ENCODE assay signal across 16 cellular contexts in the genomic region with DNA sequence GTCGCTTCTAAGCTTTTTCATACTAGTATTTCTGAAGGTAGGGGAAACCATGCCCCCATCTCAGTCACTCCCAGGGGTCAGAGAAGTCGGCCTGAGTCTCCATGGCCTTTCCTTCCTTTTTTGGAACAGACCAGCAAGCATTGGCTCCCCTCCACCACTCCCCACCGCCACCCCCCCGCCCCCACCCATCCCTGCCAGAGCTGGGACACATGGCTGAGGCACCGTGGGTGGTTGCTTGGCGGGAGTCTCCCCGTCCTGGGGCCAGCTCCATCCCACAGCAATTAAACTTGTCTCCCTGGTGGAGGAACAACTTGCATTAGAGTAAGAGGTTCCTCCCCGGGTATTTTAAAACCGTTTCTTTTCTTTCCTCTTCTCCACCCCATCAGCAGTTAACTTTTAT.
DNase-seq lines count a peak whose midpoint lies in the region; ATAC-seq, FAIRE-seq and TF ChIP-seq lines count a peak whose summit lies in the region.
"Had no signal": no experiment of that assay in that cellular context is flagged by ENCODE, and none has a peak within 500 bp of the region (broad histone marks: within the 10 kb centered on the region; RNA-seq: fewer than 3 reads in every experiment).

No MANE protein-coding gene starts in this region.

- no TSS peak for BruUV-seq in HepG2 (replicated peaks; lab: Mats Ljungman, UMichigan)

- H3K4me3 ChIP-seq in HepG2 (replicated peaks in 1 of 3; ENCODE audit: insufficient read depth in 1 of 3, low read depth in 2 of 3, low read length in 3 of 3) (no peak overlapping the region), right lobe of liver (no peak overlapping the region), fibroblast of lung (replicated peaks in 1 of 4; ENCODE audit: control extremely low read depth in 1 of 4, insufficient read depth in 1 of 4, low read depth in 3 of 4, low read length in 4 of 4) (no peak overlapping the region), MM.1S (ENCODE audit: low read length) (no peak overlapping the region)
- H3K4me3 ChIP-seq: A549, SJSA1 had no signal

- H3K27me3 ChIP-seq in HepG2 (ENCODE audit: control insufficient read depth in 1 of 2, insufficient read depth in 2 of 2, low read length in 2 of 2) (no peaks in the 10 kb centered on the region), right lobe of liver (no peaks in the 10 kb centered on the region), fibroblast of lung (ENCODE audit: control insufficient read depth, insufficient read depth, low read length) (no peaks in the 10 kb centered on the region), MM.1S (replicated peaks; ENCODE audit: insufficient read depth, low read length) (no peaks in the 10 kb centered on the region)
- H3K27me3 ChIP-seq: SJSA1 had no signal

- no peaks in the 10 kb centered on the region for H3K36me3 Mint-ChIP-seq in activated naive CD8-positive, alpha-beta T cell treated with anti-CD3 and anti-CD28 coated beads for 36 hours
- H3K36me3 Mint-ChIP-seq in activated T-helper 17 cell treated with anti-CD3 and anti-CD28 coated beads, Interleukin-2, amount 50 U/mL, for 72 hours (ENCODE audit: low read depth): no peaks in the 10 kb centered on the region

- no peaks in the 10 kb centered on the region for H3K79me2 ChIP-seq in HepG2 (ENCODE audit: insufficient read depth, low read length)
- H3K79me2 ChIP-seq in fibroblast of lung (ENCODE audit: control insufficient read depth, insufficient read depth, low read length): no peaks in the 10 kb centered on the region
- no peaks in the 10 kb centered on the region for H3K79me2 ChIP-seq in MM.1S (ENCODE audit: low read length)

- ATAC-seq in HepG2 (no peak), right lobe of liver (no peak)
- ATAC-seq in activated T-helper 17 cell treated with anti-CD3 and anti-CD28 coated beads, Interleukin-2, amount 50 U/mL, for 72 hours (replicated peaks): no peak
- ATAC-seq: A549 had no signal

- H3K9me3 Mint-ChIP-seq in activated naive CD8-positive, alpha-beta T cell treated with anti-CD3 and anti-CD28 coated beads for 36 hours: no peaks in the 10 kb centered on the region
- H3K9me3 Mint-ChIP-seq in activated T-helper 17 cell treated with anti-CD3 and anti-CD28 coated beads, Interleukin-2, amount 50 U/mL, for 72 hours: no peaks in the 10 kb centered on the region
- H3K9me3 Mint-ChIP-seq: HFFc6, IgD-negative memory B cell had no signal

- FAIRE-seq in HepG2 (lab: Jason Lieb, UNC): no peak
- FAIRE-seq: A549, GM12891, GM19239 had no signal

- H3K9ac ChIP-seq in HepG2 (ENCODE audit: insufficient read depth, low read depth, low read length): no peak overlapping the region
- H3K9ac ChIP-seq in fibroblast of lung (ENCODE audit: insufficient read depth, low read length): no peak overlapping the region
- H3K9ac ChIP-seq in MM.1S (ENCODE audit: low read length): no peak overlapping the region

- TF ChIP-seq EP300 in HepG2 (IDR thresholded peaks at IDR 0.05; ENCODE audit: low read depth in 2 of 2, low read length in 2 of 2) (no peak), HepG2 (CRISPR knock-in tag; IDR thresholded peaks at IDR 0.05; ENCODE audit: borderline replicate concordance) (no peak)

- H3F3A ChIP-seq in MM.1S (ENCODE audit: insufficient read depth, low read length): no peaks in the 10 kb centered on the region

- H3K4me3 Mint-ChIP-seq in activated naive CD8-positive, alpha-beta T cell treated with anti-CD3 and anti-CD28 coated beads for 36 hours: no peak overlapping the region
- no peak overlapping the region for H3K4me3 Mint-ChIP-seq in activated T-helper 17 cell treated with anti-CD3 and anti-CD28 coated beads, Interleukin-2, amount 50 U/mL, for 72 hours
- H3K4me3 Mint-ChIP-seq: HFFc6, IgD-negative memory B cell had no signal

- WGBS in HepG2 (ENCODE audit: low lambda C conversion rate): 22% methylated on average over 8 of the region's 9 CpGs
- WGBS in right lobe of liver (ENCODE audit: insufficient coverage, low coverage, low lambda C conversion rate, missing lambda C conversion rate): 56% methylated on average over 7 of the region's 9 CpGs

- peak overlapping the region; percentile 89 for H2AFZ ChIP-seq in HepG2 (ENCODE audit: low read length)
- peak overlapping the region; percentile 23 for H2AFZ ChIP-seq in fibroblast of lung (ENCODE audit: low read length)
- no peak overlapping the region for H2AFZ ChIP-seq in MM.1S (ENCODE audit: low read length)

- H3K9me2 ChIP-seq in MM.1S (replicated peaks; ENCODE audit: insufficient read depth, low read length): no peaks in the 10 kb centered on the region

- TF ChIP-seq CTCF in HepG2 (CRISPR knock-in tag; IDR thresholded peaks at IDR 0.05) (no peak), right lobe of liver (IDR thresholded peaks at IDR 0.05) (no peak), fibroblast of lung (conservative IDR thresholded peaks at IDR 0.05 in 1 of 2, IDR thresholded peaks at IDR 0.05 in 1 of 2; ENCODE audit: low read depth in 1 of 2, low read length in 2 of 2) (no peak), MM.1S (IDR thresholded peaks at IDR 0.05; ENCODE audit: low read length) (no peak)

- no peak for DNase-seq in HepG2 (ENCODE audit: low spot score)
- DNase-seq in right lobe of liver: no peak
- DNase-seq in NCI-H69 (lab: John Stamatoyannopoulos, UW): peak; percentile 84
- DNase-seq in fibroblast of lung (ENCODE audit: low read depth in 2 of 2): no peak
- no peak for DNase-seq in activated naive CD8-positive, alpha-beta T cell treated with anti-CD3 and anti-CD28 coated beads for 36 hours
- no peak for DNase-seq in stimulated activated CD4-positive, alpha-beta T cell treated with anti-CD3 and anti-CD28 coated beads, Interleukin-12 subunit alpha, Interleukin-12 subunit beta, amount 100 ng/mL, for 4 hours
- no peak for DNase-seq in MM.1S
- DNase-seq: Caco-2, HFFc6, SW 1271 had no signal

- H4K20me1 ChIP-seq in HepG2 (ENCODE audit: insufficient read depth, low read length) (no peaks in the 10 kb centered on the region), fibroblast of lung (ENCODE audit: control insufficient read depth, extremely low read depth, insufficient read depth, low read length) (no peaks in the 10 kb centered on the region), MM.1S (ENCODE audit: insufficient read depth, low read length) (no peaks in the 10 kb centered on the region)

- POLR2A ChIA-PET in HepG2 (lab: Yijun Ruan, JAX): no interaction called here

- TF ChIP-seq POLR2A in HepG2 (IDR thresholded peaks at IDR 0.05; ENCODE audit: insufficient read depth in 1 of 2, low read depth in 2 of 2, low read length in 2 of 2) (no peak), right lobe of liver (IDR thresholded peaks at IDR 0.05) (no peak)

- H3K27ac ChIP-seq in HepG2 (ENCODE audit: extremely low read length, insufficient read depth, low read length): no peak overlapping the region
- H3K27ac ChIP-seq in right lobe of liver: no peak overlapping the region
- H3K27ac ChIP-seq in fibroblast of lung (ENCODE audit: insufficient read depth, low read length): no peak overlapping the region
- no peak overlapping the region for H3K27ac ChIP-seq in MM.1S (ENCODE audit: low read length)
- H3K27ac ChIP-seq: A549, SJSA1 had no signal

- H3K4me2 ChIP-seq in HepG2 (ENCODE audit: low read depth, low read length) (peak overlapping the region; percentile 31; the same call in 1 of the 2 replicates), fibroblast of lung (ENCODE audit: extremely low read depth, insufficient read depth, low read length) (no peak overlapping the region), MM.1S (ENCODE audit: low read depth, low read length) (no peak overlapping the region)
- H3K4me2 ChIP-seq: A549 had no signal

- CTCF ChIA-PET in HepG2 (lab: Yijun Ruan, JAX; ENCODE audit: low intra/inter-chr PET ratio, low total read pairs): no interaction called here

- no peak overlapping the region for H3K27ac Mint-ChIP-seq in activated naive CD8-positive, alpha-beta T cell treated with anti-CD3 and anti-CD28 coated beads for 36 hours
- H3K27ac Mint-ChIP-seq in activated T-helper 17 cell treated with anti-CD3 and anti-CD28 coated beads, Interleukin-2, amount 50 U/mL, for 72 hours: no peak overlapping the region
- H3K27ac Mint-ChIP-seq: HFFc6, IgD-negative memory B cell had no signal

- H3K4me1 ChIP-seq in HepG2 (ENCODE audit: insufficient read depth, low read length) (no peaks in the 10 kb centered on the region), right lobe of liver (no peaks in the 10 kb centered on the region), fibroblast of lung (ENCODE audit: control insufficient read depth, extremely low read depth, insufficient read depth, low read length) (no peaks in the 10 kb centered on the region), MM.1S (ENCODE audit: low read length) (no peaks in the 10 kb centered on the region)
- H3K4me1 ChIP-seq: A549, Caco-2, SJSA1 had no signal

- peaks cover 4% of the 10 kb centered on the region for H3K27me3 Mint-ChIP-seq in activated naive CD8-positive, alpha-beta T cell treated with anti-CD3 and anti-CD28 coated beads for 36 hours
- H3K27me3 Mint-ChIP-seq in activated T-helper 17 cell treated with anti-CD3 and anti-CD28 coated beads, Interleukin-2, amount 50 U/mL, for 72 hours: no peaks in the 10 kb centered on the region
- H3K27me3 Mint-ChIP-seq: IgD-negative memory B cell had no signal

- H3K9me3 ChIP-seq in HepG2 (ENCODE audit: low read length): no peaks in the 10 kb centered on the region
- no peaks in the 10 kb centered on the region for H3K9me3 ChIP-seq in right lobe of liver
- no peaks in the 10 kb centered on the region for H3K9me3 ChIP-seq in fibroblast of lung (ENCODE audit: control insufficient read depth, insufficient read depth, low read depth, low read length)
- no peaks in the 10 kb centered on the region for H3K9me3 ChIP-seq in MM.1S (replicated peaks; ENCODE audit: insufficient read depth, low read length)
- H3K9me3 ChIP-seq: A549, Caco-2, SJSA1 had no signal

- H3K4me1 Mint-ChIP-seq in activated naive CD8-positive, alpha-beta T cell treated with anti-CD3 and anti-CD28 coated beads for 36 hours: no peaks in the 10 kb centered on the region
- H3K4me1 Mint-ChIP-seq in activated T-helper 17 cell treated with anti-CD3 and anti-CD28 coated beads, Interleukin-2, amount 50 U/mL, for 72 hours: no peaks in the 10 kb centered on the region
- H3K4me1 Mint-ChIP-seq: IgD-negative memory B cell had no signal

- intact Hi-C loops in HepG2 (cut with micrococcal nuclease; ENCODE audit: unreplicated experiment): loop anchor here (5.0 kb wide), 1 partner anchor 187 kb away; no protein-coding TSS in a partner anchor
- intact Hi-C loops in right lobe of liver (cut with DNase I): no loop called here

- TF ChIP-seq RAD21 in HepG2 (CRISPR knock-in tag; IDR thresholded peaks at IDR 0.05): no peak

- H3K36me3 ChIP-seq in HepG2 (replicated peaks in 1 of 2; ENCODE audit: control insufficient read depth in 1 of 2, insufficient read depth in 2 of 2, low read length in 2 of 2) (no peaks in the 10 kb centered on the region), right lobe of liver (no peaks in the 10 kb centered on the region), fibroblast of lung (ENCODE audit: control insufficient read depth, insufficient read depth, low read length) (no peaks in the 10 kb centered on the region), MM.1S (replicated peaks; ENCODE audit: insufficient read depth, low read length) (no peaks in the 10 kb centered on the region)
- H3K36me3 ChIP-seq: SJSA1 had no signal

- in situ Hi-C loops in HepG2 (cut with HindIII; ENCODE audit: extremely low pct_ligation_motif_present, low pct_unique_long_range_greater_than_20kb): no loop called here
